16 cellular contexts compared by ENCODE assay signal in the genomic region with DNA sequence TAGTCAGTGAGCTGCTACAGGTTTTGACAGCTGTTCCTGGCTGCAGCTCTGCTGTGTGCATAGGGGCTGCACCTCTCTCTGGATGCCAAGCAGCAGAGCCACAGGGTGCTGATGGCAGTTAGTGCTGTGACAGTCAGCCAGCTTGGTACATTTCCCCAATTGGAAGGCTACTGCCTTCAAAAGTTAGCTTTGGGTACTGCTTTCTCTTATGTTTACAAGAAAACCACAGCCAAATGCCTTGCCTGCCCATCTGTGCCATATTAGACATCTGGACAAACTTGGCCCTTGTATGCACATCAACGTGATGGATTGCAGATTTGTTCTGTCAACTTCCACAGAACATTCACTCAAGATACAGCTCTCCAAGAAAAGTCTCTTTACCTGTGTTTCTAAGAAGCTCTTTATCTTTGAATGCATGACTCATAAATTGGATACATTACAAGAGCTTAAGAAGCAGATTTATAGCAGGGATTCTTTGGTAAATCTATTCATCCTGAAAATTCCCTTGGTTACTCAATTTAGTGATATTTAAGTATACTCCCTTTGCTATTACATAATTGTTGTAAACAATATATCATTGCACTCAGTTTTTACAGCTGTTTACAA.
DNase-seq lines count a peak whose midpoint lies in the region; ATAC-seq and TF ChIP-seq lines count a peak whose summit lies in the region.
"Had no signal": no experiment of that assay in that cellular context is flagged by ENCODE, and none has a peak within 500 bp of the region (broad histone marks: within the 10 kb centered on the region; RNA-seq: fewer than 3 reads in every experiment).

No MANE protein-coding gene starts in this region.

- no peak for TF ChIP-seq POLR2A in heart left ventricle (IDR thresholded peaks at IDR 0.05)

- H3K9me3 ChIP-seq in heart left ventricle, result no peaks in the 10 kb centered on the region
- H3K9me3 ChIP-seq: ovary had no signal

- no peaks in the 10 kb centered on the region for H3K4me1 ChIP-seq in heart left ventricle

- WGBS in heart left ventricle, 4 donors, result 21 to 43% (median 22%) methylated on average over 1 of the region's 1 CpG

- ATAC-seq in heart left ventricle (no peak), GM19463 (IDR thresholded peaks at IDR 0.05; ENCODE audit: unreplicated experiment) (no peak)

- H3K36me3 ChIP-seq in heart left ventricle, result no peaks in the 10 kb centered on the region
- H3K36me3 ChIP-seq: ovary had no signal

- DNase-seq in NCI-H2081 (lab: John Stamatoyannopoulos, UW), result peak; percentile 7 to 35
- DNase-seq in NCI-H2081 treated with DMSO at 0.1 percent for 48 hours (lab: John Stamatoyannopoulos, UW), result no peak
- DNase-seq in NCI-H446 (lab: John Stamatoyannopoulos, UW), result peak; percentile 56 to 94
- peak; percentile 27 for DNase-seq in epithelial cell of prostate (ENCODE audit: low read depth, low spot score)
- peak; percentile 42 for DNase-seq in renal cortical epithelial cell (ENCODE audit: low read depth)
- no peak for DNase-seq in heart left ventricle
- no peak for DNase-seq in NCI-H146 treated with DMSO at 0.1 percent for 48 hours (lab: John Stamatoyannopoulos, UW; ENCODE audit: unreplicated experiment)
- DNase-seq: activated T-cell treated with anti-CD3 and anti-CD28 coated beads, Interleukin-2, amount 50 U/mL, for 1 hour; amniotic stem cell; Calu3; GM23248; hypothalamus; NCI-H1417 treated with DMSO at 0.1 percent for 48 hours had no signal

- intact Hi-C loops in heart left ventricle (cut with DNase I), result no loop called here

- TF ChIP-seq CTCF in heart left ventricle (IDR thresholded peaks at IDR 0.05), result no peak

- no peaks in the 10 kb centered on the region for H3K27me3 ChIP-seq in heart left ventricle
- H3K27me3 ChIP-seq: ovary had no signal

- H3K4me3 ChIP-seq in heart left ventricle, result no peak overlapping the region
- H3K4me3 ChIP-seq: GM23248, ovary had no signal

- H3K27ac ChIP-seq in epithelial cell of prostate (no peak overlapping the region), heart left ventricle (no peak overlapping the region)
- H3K27ac ChIP-seq: 22Rv1, GM23248 had no signal

Comparison
In these comparisons a context has a peak if more than half of its experiments do, and no peak if none do; other contexts are left out.
1. DNase-seq: peak in NCI-H2081 (2 of 2), NCI-H446 (2 of 2), epithelial cell of prostate (single experiment) and renal cortical epithelial cell (single experiment); none in NCI-H2081 treated with DMSO at 0.1 percent for 48 hours (single experiment), heart left ventricle (0 of 5) and NCI-H146 treated with DMSO at 0.1 percent for 48 hours (single experiment).